1 cellular context compared by ENCODE assay signal in the genomic region with DNA sequence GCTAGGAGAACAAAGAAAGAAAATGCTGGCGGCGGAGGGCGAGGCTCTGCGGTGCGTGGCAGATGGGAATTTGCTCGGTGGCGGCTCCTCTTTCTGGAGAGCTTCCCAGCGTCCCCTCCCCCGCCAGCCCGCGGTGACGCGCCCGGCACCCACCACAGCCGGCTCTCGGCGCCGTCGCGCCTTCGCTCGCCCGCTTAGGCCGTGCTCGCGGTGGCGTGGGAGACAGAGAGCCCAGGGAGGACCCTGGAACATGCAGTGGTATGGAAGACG.
TF ChIP-seq lines count a peak whose summit lies in the region.

No MANE protein-coding gene starts in this region.

TF ChIP-seq in endothelial cell of umbilical vein, 7 proteins besides CTCF, POLR2A, EP300 and RAD21:
- TF ChIP-seq MAX (IDR thresholded peaks at IDR 0.05; ENCODE audit: insufficient read depth, insufficient read length) (no peak), GATA2 (IDR thresholded peaks at IDR 0.05; ENCODE audit: insufficient read depth, insufficient read length, low read depth, low read length) (no peak), EZH2 (IDR thresholded peaks at IDR 0.05; ENCODE audit: borderline replicate concordance, low read depth, low read length, severe bottlenecking) (no peak), POLR2AphosphoS5 (IDR thresholded peaks at IDR 0.05; ENCODE audit: insufficient read depth, low read depth, low read length) (no peak), MYC (IDR thresholded peaks at IDR 0.05; ENCODE audit: low read depth, low read length) (no peak), JUN (IDR thresholded peaks at IDR 0.05; ENCODE audit: borderline replicate concordance, insufficient read depth, insufficient read length, low read depth) (no peak), FOS (IDR thresholded peaks at IDR 0.05; ENCODE audit: borderline replicate concordance, insufficient read depth, low read length) (no peak)
